9 cellular contexts compared by ENCODE assay signal in the genomic region with DNA sequence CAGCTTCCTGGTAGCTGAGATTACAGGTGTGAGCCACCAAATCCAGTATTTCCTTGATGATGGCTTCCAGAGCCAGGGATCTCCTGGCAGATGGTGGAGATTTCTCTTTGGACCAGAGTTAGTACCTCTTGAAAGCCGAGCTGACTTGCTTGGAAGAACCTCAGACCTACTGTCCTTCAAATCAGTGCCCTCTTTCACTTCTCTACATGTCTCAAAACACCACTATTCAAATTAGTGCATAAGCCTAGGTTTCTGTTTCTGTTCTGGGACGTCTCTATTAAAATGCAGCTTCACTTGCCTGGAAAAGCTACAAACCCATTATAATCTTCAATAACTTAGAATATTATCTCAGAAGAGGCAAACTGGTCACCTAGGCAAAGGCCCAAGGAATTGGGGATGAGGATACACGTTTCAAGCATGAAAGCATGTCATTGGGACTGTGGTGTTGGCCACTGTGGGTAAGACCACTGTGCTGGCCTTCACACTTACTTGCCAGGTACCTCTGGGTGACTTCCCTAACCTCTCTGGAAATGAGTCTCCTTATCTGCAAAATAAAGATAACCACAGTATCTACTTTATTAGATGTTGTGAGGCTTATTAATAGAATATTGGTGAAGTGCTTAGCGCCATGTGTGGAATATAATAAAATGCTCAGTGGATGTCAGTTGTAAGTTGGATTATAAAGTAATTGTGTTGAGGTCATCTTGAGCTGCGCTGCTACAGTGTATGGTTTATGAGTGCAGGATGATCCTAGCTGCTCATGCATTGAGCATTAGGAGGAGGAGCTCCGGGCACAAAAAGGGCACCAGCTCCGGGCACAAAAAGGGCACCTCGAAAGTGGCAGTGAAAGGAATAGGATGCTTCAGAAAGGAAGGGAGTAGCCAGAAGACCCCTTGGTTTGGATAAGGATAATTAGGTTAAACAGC.
DNase-seq lines count a peak whose midpoint lies in the region; ATAC-seq and TF ChIP-seq lines count a peak whose summit lies in the region.
"Had no signal": no experiment of that assay in that cellular context is flagged by ENCODE, and none has a peak within 500 bp of the region (broad histone marks: within the 10 kb centered on the region; RNA-seq: fewer than 3 reads in every experiment).

No MANE protein-coding gene starts in this region.

- H3K18ac ChIP-seq in H9 (ENCODE audit: insufficient read length, low read depth, low read length), result no peak overlapping the region

- H3K27me3 Mint-ChIP-seq in CD8-positive, alpha-beta memory T cell, result no peaks in the 10 kb centered on the region
- H3K27me3 Mint-ChIP-seq in effector memory CD8-positive, alpha-beta T cell, result no peaks in the 10 kb centered on the region
- H3K27me3 Mint-ChIP-seq in H9 (ENCODE audit: low read depth), result no peaks in the 10 kb centered on the region

- no peak overlapping the region for H3K9ac ChIP-seq in H9 (ENCODE audit: extremely low read depth, insufficient read length, low read length)

- H3K23me2 ChIP-seq in H9 (ENCODE audit: insufficient read length, low read depth, low read length, poor library complexity, severe bottlenecking), result no peaks in the 10 kb centered on the region

- no peak overlapping the region for H3K23ac ChIP-seq in H9 (ENCODE audit: insufficient read length, low read depth, low read length)

- no peak overlapping the region for H2BK5ac ChIP-seq in H9 (ENCODE audit: insufficient read length, low read length)

- H3K4me3 ChIP-seq in CD8-positive, alpha-beta memory T cell (ENCODE audit: low read length), result no peak overlapping the region
- H3K4me3 ChIP-seq in suprapubic skin, result no peak overlapping the region

- TF ChIP-seq CTCF in suprapubic skin (IDR thresholded peaks at IDR 0.05) (no peak), H9 (conservative IDR thresholded peaks at IDR 0.05) (no peak)

- no peak overlapping the region for H3K4me2 ChIP-seq in H9 (ENCODE audit: insufficient read depth, insufficient read length, low read length)

- H3K27me3 ChIP-seq in CD8-positive, alpha-beta memory T cell (ENCODE audit: insufficient read depth, low read length, poor library complexity, severe bottlenecking), result no peaks in the 10 kb centered on the region
- H3K27me3 ChIP-seq in suprapubic skin, result no peaks in the 10 kb centered on the region
- no peaks in the 10 kb centered on the region for H3K27me3 ChIP-seq in H9 (ENCODE audit: insufficient read depth, low read length)

- H3K27ac ChIP-seq in CD8-positive, alpha-beta memory T cell (ENCODE audit: low read depth, low read length), result no peak overlapping the region
- no peak overlapping the region for H3K27ac ChIP-seq in suprapubic skin
- H3K27ac ChIP-seq in H9 (ENCODE audit: insufficient read length, low read depth, low read length), result no peak overlapping the region

- no peak overlapping the region for H3K14ac ChIP-seq in H9 (ENCODE audit: insufficient read depth, low read length)

- no peak overlapping the region for H2BK20ac ChIP-seq in H9 (ENCODE audit: low read depth, low read length, poor library complexity, severe bottlenecking)

- no peak overlapping the region for H2BK120ac ChIP-seq in H9 (ENCODE audit: low read depth, low read length, poor library complexity, severe bottlenecking)

- no peak overlapping the region for H3K56ac ChIP-seq in H9 (ENCODE audit: insufficient read length, low read depth, low read length)

- H2AK5ac ChIP-seq in H9 (ENCODE audit: insufficient read length, low read length), result no peak overlapping the region

- peaks cover 45% of the 10 kb centered on the region for H3K4me1 ChIP-seq in CD8-positive, alpha-beta memory T cell (ENCODE audit: insufficient read depth, low read length)
- peaks cover 18% of the 10 kb centered on the region for H3K4me1 ChIP-seq in suprapubic skin
- H3K4me1 ChIP-seq in H9 (ENCODE audit: insufficient read depth, low read length), result no peaks in the 10 kb centered on the region

- no peak overlapping the region for H4K5ac ChIP-seq in H9 (ENCODE audit: insufficient read length, low read depth, low read length)

- peak; percentile 87 for ATAC-seq in GM19397 (IDR thresholded peaks at IDR 0.05; ENCODE audit: unreplicated experiment)
- ATAC-seq in HG03139 (IDR thresholded peaks at IDR 0.05; ENCODE audit: unreplicated experiment), result peak; percentile 82
- peak; percentile 48 for ATAC-seq in effector memory CD8-positive, alpha-beta T cell (replicated peaks)
- ATAC-seq: Right ventricle myocardium inferior had no signal

- TF ChIP-seq EP300 in suprapubic skin (IDR thresholded peaks at IDR 0.05), result no peak

- no peak overlapping the region for H4K8ac ChIP-seq in H9 (replicated peaks; ENCODE audit: insufficient read length, low read depth, low read length)

- CTCF ChIA-PET in CD8-positive, alpha-beta memory T cell (lab: Charles Lee), result interaction anchor here (0.6 to 1.4 kb wide), 4 partner anchors 10 to 296 kb away, joined by 3 to 4 read pairs (median 3); no protein-coding TSS in a partner anchor

- no peaks in the 10 kb centered on the region for H4K20me1 ChIP-seq in H9 (ENCODE audit: control insufficient read depth, insufficient read depth, insufficient read length)

- H3K27ac Mint-ChIP-seq in CD8-positive, alpha-beta memory T cell, result peak overlapping the region; percentile 61 to 92 (median 83)
- peak overlapping the region; percentile 78 to 93 for H3K27ac Mint-ChIP-seq in effector memory CD8-positive, alpha-beta T cell
- no peak overlapping the region for H3K27ac Mint-ChIP-seq in H9

- POLR2A ChIA-PET in CD8-positive, alpha-beta memory T cell (lab: Charles Lee), result interaction anchor here (0.9 kb wide), 1 partner anchor 16 kb away, joined by 5 read pairs; no protein-coding TSS in a partner anchor

- H3K4ac ChIP-seq in H9 (ENCODE audit: low read depth, low read length), result no peak overlapping the region

- no peak overlapping the region for H2AFZ ChIP-seq in H9 (ENCODE audit: low read length)

- H3K36me3 Mint-ChIP-seq in CD8-positive, alpha-beta memory T cell, result peaks cover 4 to 20% (median 12%) of the 10 kb centered on the region in 3 donors
- H3K36me3 Mint-ChIP-seq in effector memory CD8-positive, alpha-beta T cell (ENCODE audit: insufficient read depth), result peaks cover 10% of the 10 kb centered on the region
- no peaks in the 10 kb centered on the region for H3K36me3 Mint-ChIP-seq in H9 (ENCODE audit: insufficient read depth in 1 of 3, low read depth in 3 of 3)

- no peak overlapping the region for H4K91ac ChIP-seq in H9 (ENCODE audit: insufficient read length, low read depth, low read length)

- no peak for TF ChIP-seq POLR2A in suprapubic skin (IDR thresholded peaks at IDR 0.05)

- 69% methylated on average over 8 of the region's 8 CpGs for WGBS in suprapubic skin
- WGBS in H9 (ENCODE audit: extremely low coverage, insufficient read length, low lambda C conversion rate), result no CpG with 5 or more reads among the region's 8 CpGs

- H3K4me3 Mint-ChIP-seq in CD8-positive, alpha-beta memory T cell, result peak overlapping the region in 5 of 7 donors; percentile 4 to 59 (median 46)
- peak overlapping the region; percentile 4 to 57 for H3K4me3 Mint-ChIP-seq in effector memory CD8-positive, alpha-beta T cell
- no peak overlapping the region for H3K4me3 Mint-ChIP-seq in H9

- no peaks in the 10 kb centered on the region for H3K9me3 ChIP-seq in CD8-positive, alpha-beta memory T cell (ENCODE audit: low read length)
- H3K9me3 ChIP-seq in suprapubic skin (no peaks in the 10 kb centered on the region), H9 (ENCODE audit: control insufficient read depth, low read depth, low read length) (no peaks in the 10 kb centered on the region)

- H2BK12ac ChIP-seq in H9 (ENCODE audit: insufficient read length, low read depth, low read length), result no peak overlapping the region

- no peak overlapping the region for H3T11ph ChIP-seq in H9 (ENCODE audit: low read length)

- no peaks in the 10 kb centered on the region for H3K36me3 ChIP-seq in CD8-positive, alpha-beta memory T cell (ENCODE audit: insufficient read depth, low read length)
- no peaks in the 10 kb centered on the region for H3K36me3 ChIP-seq in suprapubic skin

- H3K9me3 Mint-ChIP-seq in CD8-positive, alpha-beta memory T cell, result no peaks in the 10 kb centered on the region
- peaks cover 0 to 2% of the 10 kb centered on the region in 2 donors for H3K9me3 Mint-ChIP-seq in effector memory CD8-positive, alpha-beta T cell
- no peaks in the 10 kb centered on the region for H3K9me3 Mint-ChIP-seq in H9

- no peaks in the 10 kb centered on the region for H3K79me2 ChIP-seq in H9 (ENCODE audit: insufficient read depth, low read length)

- no peaks in the 10 kb centered on the region for H3K79me1 ChIP-seq in H9 (ENCODE audit: insufficient read depth, low read depth, low read length, poor library complexity, severe bottlenecking)

- DNase-seq in CD8-positive, alpha-beta memory T cell, result no peak
- DNase-seq in effector memory CD8-positive, alpha-beta T cell, result no peak
- DNase-seq in suprapubic skin (ENCODE audit: low spot score in 2 of 2) (no peak), H9 (no peak), Kasumi-1 (lab: John Stamatoyannopoulos, UW) (no peak), nucleus accumbens (lab: John Stamatoyannopoulos, UW) (no peak)

- H2BK15ac ChIP-seq in H9 (ENCODE audit: low read depth, low read length), result no peak overlapping the region

- peaks cover 74 to 92% (median 92%) of the 10 kb centered on the region in 3 donors for H3K4me1 Mint-ChIP-seq in CD8-positive, alpha-beta memory T cell
- peaks cover 36 to 75% of the 10 kb centered on the region in 2 donors for H3K4me1 Mint-ChIP-seq in effector memory CD8-positive, alpha-beta T cell (ENCODE audit: low read depth in 2 of 2)
- 0 out of 4 replicates have a peak, but pooled peaks cover 0 to 2% of the 10 kb centered on the region in 2 experiments for H3K4me1 Mint-ChIP-seq in H9

Comparison
In these comparisons a context has a peak if more than half of its experiments do, and no peak if none do; other contexts are left out.
1. H3K27ac Mint-ChIP-seq: peak in CD8-positive, alpha-beta memory T cell (8 of 8) and effector memory CD8-positive, alpha-beta T cell (2 of 2); none in H9 (0 of 3).
2. H3K4me3 Mint-ChIP-seq: peak in CD8-positive, alpha-beta memory T cell (5 of 7) and effector memory CD8-positive, alpha-beta T cell (2 of 2); none in H9 (0 of 2).
3. Peak in every context shown above with its lines, with median percentiles within 50 percentile points of each other: ATAC-seq.